25 cellular contexts compared by ENCODE assay signal in genomic region chrX:43876680-43877079, GRCh38. TPM values are rescaled to one million over a fixed set of nuclear protein-coding genes. Genes with fewer than 3 reads are reported as not detected.
"Had no signal": no experiment of that assay in that cellular context is flagged by ENCODE, and none has a peak within 500 bp of the region (broad histone marks: within the 10 kb centered on the region; RNA-seq: fewer than 3 reads in every experiment).

No MANE protein-coding gene starts in this region.

- H3K27ac ChIP-seq: HL-60, KMS-11, RWPE1 had no signal

- H3K9me3 ChIP-seq: SK-N-SH had no signal

- DNase-seq: Kasumi-1, MM.1S, NCI-H1048, NCI-H1105, NCI-H1417 treated with DMSO at 0.1 percent for 48 hours, NCI-H146, NCI-H1694 treated with DMSO at 0.1 percent for 48 hours, NCI-H1930, NCI-H2081, NCI-H2107, NCI-H2227 treated with DMSO at 0.1 percent for 48 hours, NCI-H524, NCI-H526 treated with DMSO at 0.1 percent for 48 hours, NCI-H748 treated with DMSO at 0.1 percent for 48 hours, PC-3, SHP77, SK-N-SH, T-helper 1 cell had no signal

- ATAC-seq: K562, Panc1, PC-3 had no signal

- H3K9me2 ChIP-seq: SK-N-SH had no signal

- H3K4me2 ChIP-seq: KMS-11, SK-N-SH had no signal

- H3K4me3 ChIP-seq: K562 had no signal

- H3K9ac ChIP-seq: KMS-11, SK-N-SH had no signal

RNA-seq across cellular contexts. Expression of gene MAOB, which starts 5.6 kb away (rescaled TPM):
- total RNA-seq: NCI-H460, PC-3, SK-MEL-5 had no signal
